9 cellular contexts compared by ENCODE assay signal in the genomic region with DNA sequence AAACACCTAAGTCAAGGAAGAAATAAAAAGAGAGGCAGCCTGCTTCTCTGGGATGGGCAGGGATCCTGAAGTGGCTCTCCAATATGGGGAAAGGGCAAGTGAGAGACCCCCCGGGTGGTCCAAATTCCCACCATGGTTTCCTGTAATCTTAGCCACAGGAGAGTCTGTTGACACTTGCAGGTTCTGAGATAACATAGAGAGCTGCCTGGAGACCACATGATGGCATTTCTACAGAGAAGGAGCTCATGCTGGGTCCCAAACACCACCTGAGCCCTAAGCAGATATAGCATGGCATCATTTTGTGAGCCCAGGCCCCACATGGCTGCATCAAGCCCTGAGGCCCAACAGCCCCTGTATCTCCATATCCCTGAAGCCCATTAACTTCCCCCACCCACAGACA. TPM values are rescaled to one million over a fixed set of nuclear protein-coding genes. Genes with fewer than 3 reads are reported as not detected.
"Had no signal": no experiment of that assay in that cellular context is flagged by ENCODE, and none has a peak within 500 bp of the region (broad histone marks: within the 10 kb centered on the region; RNA-seq: fewer than 3 reads in every experiment).

No MANE protein-coding gene starts in this region.

- FAIRE-seq: G401.6, GM12878, GM12891, GM12892, GM18507, GM19239 had no signal

- H3K4me3 ChIP-seq: GM12878 had no signal

- ATAC-seq: GM12878 had no signal

- DNase-seq: GDM1, GF-D8 had no signal

RNA-seq across cellular contexts. Expression of gene PABPC1L2B, which starts 26.1 kb away (rescaled TPM):
- total RNA-seq: G401, GM12878 had no signal
- polyA plus RNA-seq: GM12878 had no signal

RNA-seq across cellular contexts. Expression of gene PABPC1L2A, which starts 50.4 kb away (rescaled TPM):
- total RNA-seq: G401, GM12878 had no signal
- polyA plus RNA-seq: GM12878 had no signal
